Comparison of ENCODE assay signal across 28 cellular contexts in the genomic region with DNA sequence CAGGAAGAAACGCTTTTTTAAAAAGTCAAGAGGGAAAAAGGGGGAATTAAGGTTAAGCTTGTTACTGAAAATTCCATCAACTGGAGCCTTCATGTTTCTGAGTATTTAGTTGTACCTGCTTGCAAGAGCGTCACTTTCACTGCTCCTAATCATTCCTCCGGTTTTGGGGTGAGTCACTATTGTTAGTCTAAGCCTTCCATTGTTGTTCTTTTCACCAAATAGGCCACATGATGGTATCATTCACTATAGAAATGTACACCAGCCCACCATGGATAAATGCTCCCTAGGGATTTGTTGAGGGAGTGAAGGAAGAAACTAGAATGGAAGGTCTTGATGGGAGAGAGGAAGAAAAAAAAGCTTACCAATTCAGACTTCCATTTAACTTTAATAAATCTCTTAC. TPM values are rescaled to one million over a fixed set of nuclear protein-coding genes. Genes with fewer than 3 reads are reported as not detected.
"Had no signal": no experiment of that assay in that cellular context is flagged by ENCODE, and none has a peak within 500 bp of the region (broad histone marks: within the 10 kb centered on the region; RNA-seq: fewer than 3 reads in every experiment).

No MANE protein-coding gene starts in this region.

- H3K27ac ChIP-seq: body of pancreas, esophagus muscularis mucosa, gastrocnemius medialis, upper lobe of left lung had no signal

- H3K36me3 Mint-ChIP-seq: activated naive CD4-positive, alpha-beta T cell treated with anti-CD3 and anti-CD28 coated beads, Interleukin-2, amount 10 ng/mL, durations not matched to agents 7 days and 5 days had no signal

- H3K9me3 Mint-ChIP-seq: activated CD4-positive, alpha-beta memory T cell treated with anti-CD3 and anti-CD28 coated beads, Interleukin-2, amount 10 ng/mL, durations not matched to agents 7 days and 5 days; activated naive CD4-positive, alpha-beta T cell treated with anti-CD3 and anti-CD28 coated beads, Interleukin-2, amount 10 ng/mL, durations not matched to agents 7 days and 5 days; activated T-cell treated with anti-CD3 and anti-CD28 coated beads, Interleukin-2, amount 50 U/mL, for 72 hours; dendritic cell treated with granulocyte-macrophage colony-stimulating factor and Interleukin-4, amounts not matched to agents 40 ng/mL and 50 ng/mL, for 4 days; memory B cell had no signal

- H3K4me1 Mint-ChIP-seq: activated naive CD4-positive, alpha-beta T cell treated with anti-CD3 and anti-CD28 coated beads, Interleukin-2, amount 10 ng/mL, durations not matched to agents 7 days and 5 days; memory B cell had no signal

- DNase-seq: activated CD4-positive, alpha-beta memory T cell treated with anti-CD3 and anti-CD28 coated beads, Interleukin-2, amount 10 ng/mL, durations not matched to agents 7 days and 5 days; activated CD4-positive, alpha-beta T cell treated with anti-CD3 and anti-CD28 coated beads for 48 hours; activated effector memory CD4-positive, alpha-beta T cell treated with anti-CD3 and anti-CD28 coated beads, Interleukin-2, amount 50 U/mL, for 16 hours; activated naive CD4-positive, alpha-beta T cell treated with anti-CD3 and anti-CD28 coated beads, Interleukin-2, amount 10 ng/mL, durations not matched to agents 7 days and 5 days; activated T-cell treated with anti-CD3 and anti-CD28 coated beads, Interleukin-2, amount 50 U/mL, for 72 hours; amygdala; body of pancreas; caudate nucleus; effector CD4-positive, alpha-beta T cell; gastrocnemius medialis; head of caudate nucleus; hypothalamus; nephron progenitor cell; retina; stimulated activated CD4-positive, alpha-beta T cell treated with anti-CD3 and anti-CD28 coated beads, Interleukin-2, amount 100 ng/mL, for 48 hours; stimulated activated CD8-positive, alpha-beta memory T cell treated with anti-CD3 and anti-CD28 coated beads, Interleukin-4, amount 100 ng/mL, for 48 hours; stimulated activated naive CD4-positive, alpha-beta T cell; SW 1271; T-helper 17 cell; upper lobe of left lung had no signal

- H3K27ac Mint-ChIP-seq: activated CD4-positive, alpha-beta memory T cell treated with anti-CD3 and anti-CD28 coated beads, Interleukin-2, amount 10 ng/mL, durations not matched to agents 7 days and 5 days; activated naive CD4-positive, alpha-beta T cell treated with anti-CD3 and anti-CD28 coated beads, Interleukin-2, amount 10 ng/mL, durations not matched to agents 7 days and 5 days; activated T-cell treated with anti-CD3 and anti-CD28 coated beads, Interleukin-2, amount 50 U/mL, for 72 hours; dendritic cell treated with granulocyte-macrophage colony-stimulating factor and Interleukin-4, amounts not matched to agents 40 ng/mL and 50 ng/mL, for 4 days; memory B cell; nephron progenitor cell; progenitor cell of endocrine pancreas; T-helper 17 cell had no signal

- H3K9me3 ChIP-seq: body of pancreas, esophagus muscularis mucosa, gastrocnemius medialis, upper lobe of left lung had no signal

- H3K36me3 ChIP-seq: esophagus muscularis mucosa, gastrocnemius medialis, upper lobe of left lung had no signal

- ATAC-seq: activated T-cell treated with anti-CD3 and anti-CD28 coated beads, Interleukin-2, amount 50 U/mL, for 72 hours; body of pancreas; gastrocnemius medialis; T-helper 17 cell had no signal

- H3K4me3 ChIP-seq: body of pancreas, esophagus muscularis mucosa, gastrocnemius medialis, upper lobe of left lung had no signal

- H3K4me1 ChIP-seq: gastrocnemius medialis, upper lobe of left lung had no signal

- H3K27me3 ChIP-seq: body of pancreas, esophagus muscularis mucosa, gastrocnemius medialis, upper lobe of left lung had no signal

- H3K4me3 Mint-ChIP-seq: activated CD4-positive, alpha-beta memory T cell treated with anti-CD3 and anti-CD28 coated beads, Interleukin-2, amount 10 ng/mL, durations not matched to agents 7 days and 5 days; activated naive CD4-positive, alpha-beta T cell treated with anti-CD3 and anti-CD28 coated beads, Interleukin-2, amount 10 ng/mL, durations not matched to agents 7 days and 5 days; activated T-cell treated with anti-CD3 and anti-CD28 coated beads, Interleukin-2, amount 50 U/mL, for 72 hours; dendritic cell treated with granulocyte-macrophage colony-stimulating factor and Interleukin-4, amounts not matched to agents 40 ng/mL and 50 ng/mL, for 4 days; memory B cell; nephron progenitor cell; T-helper 17 cell had no signal

RNA-seq across cellular contexts. Expression of gene IL22, which starts 3.0 kb away (rescaled TPM):
- total RNA-seq: body of pancreas, esophagus muscularis mucosa, gastrocnemius medialis, liver, mononuclear cell, myocyte, osteoblast, progenitor cell of endocrine pancreas, upper lobe of left lung had no signal

RNA-seq across cellular contexts. Expression of gene IL26, which starts 24.8 kb away (rescaled TPM):
- total RNA-seq: body of pancreas, esophagus muscularis mucosa, gastrocnemius medialis, liver, myocyte, progenitor cell of endocrine pancreas, upper lobe of left lung had no signal
